ENCODE assay signal across 11 cellular contexts in the genomic region with DNA sequence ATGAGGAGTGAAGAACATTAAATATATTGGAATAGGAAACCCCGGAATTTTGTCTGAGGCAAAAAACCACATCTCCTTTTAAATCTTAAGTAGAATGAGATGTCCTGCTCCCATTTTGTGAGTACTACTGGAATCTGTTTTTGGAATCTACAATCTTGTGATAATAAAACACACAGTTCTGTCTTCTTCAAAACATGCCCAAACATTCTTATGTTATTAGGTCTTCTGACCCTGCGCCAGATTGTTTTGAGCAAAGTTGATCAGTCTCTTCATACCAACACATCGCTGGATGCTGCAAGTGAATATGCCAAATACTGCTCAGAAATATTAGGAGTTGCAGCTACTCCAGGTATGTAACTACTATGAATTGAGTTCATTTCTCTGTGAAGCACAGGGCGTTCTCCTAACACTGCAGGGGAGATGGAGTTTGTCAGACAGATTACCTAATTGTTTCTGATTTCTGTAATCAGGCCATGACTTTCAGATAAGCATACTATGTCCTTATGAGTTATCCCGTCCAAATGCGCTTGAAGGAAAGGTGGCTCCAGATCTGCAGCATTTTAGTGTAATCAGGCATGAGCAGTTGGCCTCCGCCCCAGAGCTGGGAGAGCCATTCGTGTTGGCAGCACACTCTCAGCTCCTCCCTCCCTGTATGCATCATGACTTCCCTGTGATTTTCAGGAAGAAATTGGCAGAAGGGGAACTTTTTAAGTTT.
DNase-seq lines count a peak whose midpoint lies in the region; ATAC-seq and TF ChIP-seq lines count a peak whose summit lies in the region.
"Had no signal": no experiment of that assay in that cellular context is flagged by ENCODE, and none has a peak within 500 bp of the region (broad histone marks: within the 10 kb centered on the region; RNA-seq: fewer than 3 reads in every experiment).

No MANE protein-coding gene starts in this region.

- H3K9me2 ChIP-seq in GM23248 (ENCODE audit: insufficient read depth), result no peaks in the 10 kb centered on the region

- H3K9me3 ChIP-seq in GM23248 (ENCODE audit: low read depth) (no peaks in the 10 kb centered on the region), skeletal muscle satellite cell (replicated peaks; ENCODE audit: low read length) (no peaks in the 10 kb centered on the region)
- H3K9me3 ChIP-seq in CD8-positive, alpha-beta T cell (ENCODE audit: low read length), result no peaks in the 10 kb centered on the region

- no peak overlapping the region for H3K27ac Mint-ChIP-seq in CD8-positive, alpha-beta T cell
- H3K27ac Mint-ChIP-seq: activated naive CD8-positive, alpha-beta T cell treated with anti-CD3 and anti-CD28 coated beads, Interleukin-2, amount 10 ng/mL, durations not matched to agents 7 days and 5 days had no signal

- peak overlapping the region; percentile 20; the same call in 1 of the 2 replicates for H3K4me3 ChIP-seq in GM23248
- no peak overlapping the region for H3K4me3 ChIP-seq in astrocyte of the cerebellum (ENCODE audit: low read depth, low read length)
- no peak overlapping the region for H3K4me3 ChIP-seq in skeletal muscle satellite cell (ENCODE audit: low read length)
- no peak overlapping the region for H3K4me3 ChIP-seq in CD8-positive, alpha-beta T cell (ENCODE audit: low read depth, low read length)

- WGBS in GM23248 (ENCODE audit: low coverage in 1 of 2, low lambda C conversion rate in 2 of 2, missing lambda C conversion rate in 2 of 2), 2 experiments, result 10 to 20% methylated on average over 8 of the region's 8 CpGs

- no peaks in the 10 kb centered on the region for H4K20me1 ChIP-seq in GM23248 (ENCODE audit: insufficient read depth)

- H3K27me3 Mint-ChIP-seq in CD8-positive, alpha-beta T cell (ENCODE audit: low read depth), result no peaks in the 10 kb centered on the region
- H3K27me3 Mint-ChIP-seq: activated naive CD8-positive, alpha-beta T cell treated with anti-CD3 and anti-CD28 coated beads, Interleukin-2, amount 10 ng/mL, durations not matched to agents 7 days and 5 days had no signal

- H3K27me3 ChIP-seq in GM23248 (replicated peaks; ENCODE audit: insufficient read depth) (no peaks in the 10 kb centered on the region), skeletal muscle satellite cell (ENCODE audit: control insufficient read depth, insufficient read depth, low read length) (no peaks in the 10 kb centered on the region)
- H3K27me3 ChIP-seq in CD8-positive, alpha-beta T cell (ENCODE audit: insufficient read depth, low read length), result no peaks in the 10 kb centered on the region

- no peaks in the 10 kb centered on the region for H3K79me2 ChIP-seq in GM23248 (ENCODE audit: insufficient read depth)
- H3K79me2 ChIP-seq: parathyroid adenoma had no signal

- no peaks in the 10 kb centered on the region for H3K9me3 Mint-ChIP-seq in CD8-positive, alpha-beta T cell

- ATAC-seq in left cardiac atrium, result peak; percentile 92 to 98
- no peak for ATAC-seq in CD8-positive, alpha-beta T cell

- H3K4me2 ChIP-seq in GM23248 (ENCODE audit: unreplicated experiment) (peak overlapping the region; percentile 48), skeletal muscle satellite cell (ENCODE audit: low read length) (no peak overlapping the region)

- H3K27ac ChIP-seq in GM23248, result peak overlapping the region; percentile 54
- no peak overlapping the region for H3K27ac ChIP-seq in CD8-positive, alpha-beta T cell (ENCODE audit: low read depth, low read length)
- H3K27ac ChIP-seq: parathyroid adenoma had no signal

- no peak overlapping the region for H3K4me3 Mint-ChIP-seq in CD8-positive, alpha-beta T cell
- H3K4me3 Mint-ChIP-seq: activated naive CD8-positive, alpha-beta T cell treated with anti-CD3 and anti-CD28 coated beads, Interleukin-2, amount 10 ng/mL, durations not matched to agents 7 days and 5 days had no signal

- H3K36me3 Mint-ChIP-seq in CD8-positive, alpha-beta T cell, result peaks cover 11% of the 10 kb centered on the region

- H3K36me3 ChIP-seq in GM23248 (ENCODE audit: low read depth), result peaks cover 4% of the 10 kb centered on the region; the same call in 1 of the 2 replicates
- peaks cover 38% of the 10 kb centered on the region for H3K36me3 ChIP-seq in skeletal muscle satellite cell (ENCODE audit: insufficient read depth, low read length)
- no peaks in the 10 kb centered on the region for H3K36me3 ChIP-seq in CD8-positive, alpha-beta T cell (ENCODE audit: insufficient read depth, low read length)

- DNase-seq in GM23248, result peak; percentile 91
- peak; percentile 94 for DNase-seq in astrocyte of the cerebellum (ENCODE audit: low read depth)
- DNase-seq in left cardiac atrium, result peak; percentile 80
- no peak for DNase-seq in NCI-H2081 treated with DMSO at 0.1 percent for 48 hours (lab: John Stamatoyannopoulos, UW)
- DNase-seq in CD8-positive, alpha-beta T cell, result no peak
- DNase-seq in effector CD8-positive, alpha-beta T cell (lab: John Stamatoyannopoulos, UW), result no peak
- no peak for DNase-seq in retina
- DNase-seq: activated CD4-positive, CD25-positive, alpha-beta regulatory T cell; activated naive CD8-positive, alpha-beta T cell treated with anti-CD3 and anti-CD28 coated beads, Interleukin-2, amount 10 ng/mL, durations not matched to agents 7 days and 5 days had no signal

- in situ Hi-C loops in GM23248 (cut with MboI) (no loop called here), astrocyte of the cerebellum (cut with HindIII; ENCODE audit: low sequenced_read_pairs) (no loop called here)

- POLR2A ChIA-PET in CD8-positive, alpha-beta T cell (lab: Charles Lee), result no interaction called here

- H3K4me1 ChIP-seq in GM23248 (ENCODE audit: insufficient read depth), result peaks cover 43% of the 10 kb centered on the region
- peaks cover 43% of the 10 kb centered on the region for H3K4me1 ChIP-seq in skeletal muscle satellite cell (ENCODE audit: control insufficient read depth, insufficient read depth, low read length)
- no peaks in the 10 kb centered on the region for H3K4me1 ChIP-seq in CD8-positive, alpha-beta T cell (ENCODE audit: insufficient read depth, low read length)
- H3K4me1 ChIP-seq: parathyroid adenoma had no signal

- H2AFZ ChIP-seq in GM23248, result no peak overlapping the region
- H2AFZ ChIP-seq: parathyroid adenoma had no signal

- peaks cover 9% of the 10 kb centered on the region for H3K4me1 Mint-ChIP-seq in CD8-positive, alpha-beta T cell (ENCODE audit: low read depth)

- CTCF ChIA-PET in CD8-positive, alpha-beta T cell (lab: Charles Lee), result no interaction called here

- no peak for TF ChIP-seq CTCF in astrocyte of the cerebellum (IDR thresholded peaks at IDR 0.05; ENCODE audit: low read depth, low read length, missing control alignments)
- TF ChIP-seq CTCF in CD8-positive, alpha-beta T cell (IDR thresholded peaks at IDR 0.05), result no peak

- H3F3A ChIP-seq in GM23248 (ENCODE audit: insufficient read depth), result peaks cover 37% of the 10 kb centered on the region

- intact Hi-C loops in left cardiac atrium (cut with DNase I), result no loop called here
- intact Hi-C loops in CD8-positive, alpha-beta T cell (cut with DNase I, micrococcal nuclease), result no loop called here

- H3K9ac ChIP-seq in GM23248 (no peak overlapping the region), skeletal muscle satellite cell (ENCODE audit: low read depth, low read length) (peak overlapping the region; percentile 15)
- H3K9ac ChIP-seq: parathyroid adenoma had no signal

Comparison
In these comparisons a context has a peak if more than half of its experiments do, and no peak if none do; other contexts are left out.
1. DNase-seq: peak in GM23248 (single experiment), astrocyte of the cerebellum (single experiment) and left cardiac atrium (single experiment); none in NCI-H2081 treated with DMSO at 0.1 percent for 48 hours (single experiment), CD8-positive, alpha-beta T cell (0 of 7), effector CD8-positive, alpha-beta T cell (single experiment) and retina (single experiment).